8 cellular contexts compared by ENCODE assay signal in the genomic region with DNA sequence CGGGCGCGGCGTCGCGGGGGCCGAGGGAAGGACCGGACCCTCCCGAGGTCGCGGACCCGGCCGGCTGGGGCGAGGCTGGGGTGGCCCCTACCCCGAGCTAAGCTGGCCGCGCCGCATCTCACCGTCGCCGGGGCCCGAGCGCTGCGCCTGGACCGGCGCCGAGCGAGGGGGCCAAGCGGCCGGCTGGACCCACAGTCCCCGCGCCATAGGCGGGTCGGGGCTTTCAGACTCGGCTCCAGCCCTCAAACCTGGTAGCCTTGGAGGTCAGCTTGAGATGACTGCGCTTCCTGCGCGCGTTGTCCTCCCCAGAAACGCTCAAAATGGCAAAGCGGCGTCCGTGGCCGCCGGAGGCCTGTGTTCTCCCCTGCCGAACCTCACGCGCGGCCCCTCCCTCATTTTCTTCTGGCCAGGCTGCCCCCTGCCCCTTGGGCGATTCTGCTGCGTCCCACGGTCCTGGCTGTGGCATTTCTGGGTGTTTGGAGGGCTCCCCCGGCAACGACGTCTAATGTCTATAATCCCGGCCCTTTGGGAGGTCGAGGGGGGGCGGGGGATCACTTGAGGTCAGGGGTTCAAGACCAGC. TPM values are rescaled to one million over a fixed set of nuclear protein-coding genes. Genes with fewer than 3 reads are reported as not detected.
DNase-seq lines count a peak whose midpoint lies in the region; ATAC-seq and TF ChIP-seq lines count a peak whose summit lies in the region.

No MANE protein-coding gene starts in this region.

- peak overlapping the region in 3 of 4 donors; percentile 71 to 79 (median 72) for H3K27ac ChIP-seq in tibial nerve

- intact Hi-C loops in activated T-helper 2 cell treated with anti-CD3 and anti-CD28 coated beads, Interferon-gamma antibody, Interleukin-2, Interleukin-4, amounts not matched to agents 10 μg/mL and 5 μg/mL and 100 μg/mL, durations not matched to agents 14 hours and 24 hours and 36 hours (cut with micrococcal nuclease), result no loop called here
- intact Hi-C loops in head of caudate nucleus (cut with DNase I), result no loop called here

- TF ChIP-seq EP300 in tibial nerve (IDR thresholded peaks at IDR 0.05), result no peak

- no peak for DNase-seq in activated T-helper 2 cell treated with anti-CD3 and anti-CD28 coated beads, Interferon-gamma antibody, Interleukin-2, Interleukin-4, amounts not matched to agents 10 μg/mL and 5 μg/mL and 100 μg/mL, durations not matched to agents 14 hours and 24 hours and 36 hours (ENCODE audit: low spot score)
- DNase-seq in kidney epithelial cell (ENCODE audit: low read depth) (no peak), tibial nerve (ENCODE audit: low spot score in 2 of 2) (no peak), middle frontal gyrus (ENCODE audit: extremely low spot score, low spot score) (no peak), head of caudate nucleus (no peak), ureter (ENCODE audit: low spot score) (no peak)

- 7 to 12% methylated on average over 19 to 47 of the region's 58 CpGs for WGBS in tibial nerve, 2 donors

- H3K4me3 ChIP-seq in kidney epithelial cell (ENCODE audit: low read depth, low read length), result peak overlapping the region; percentile 68
- H3K4me3 ChIP-seq in tibial nerve, result peak overlapping the region; percentile 55 to 65 (median 60)

- H3K27me3 Mint-ChIP-seq in activated T-helper 2 cell treated with anti-CD3 and anti-CD28 coated beads, Interferon-gamma antibody, Interleukin-2, Interleukin-4, amounts not matched to agents 10 μg/mL and 5 μg/mL and 100 μg/mL, durations not matched to agents 14 hours and 24 hours and 36 hours (ENCODE audit: low read depth), result peaks cover 4% of the 10 kb centered on the region

- no peaks in the 10 kb centered on the region for H3K9me3 Mint-ChIP-seq in activated T-helper 2 cell treated with anti-CD3 and anti-CD28 coated beads, Interferon-gamma antibody, Interleukin-2, Interleukin-4, amounts not matched to agents 10 μg/mL and 5 μg/mL and 100 μg/mL, durations not matched to agents 14 hours and 24 hours and 36 hours

- no peak for TF ChIP-seq CTCF in kidney epithelial cell (IDR thresholded peaks at IDR 0.05; ENCODE audit: insufficient read depth, low read length, poor library complexity, severe bottlenecking)
- no peak for TF ChIP-seq CTCF in tibial nerve (IDR thresholded peaks at IDR 0.05)

- peaks cover 24% of the 10 kb centered on the region for H3K4me1 Mint-ChIP-seq in activated T-helper 2 cell treated with anti-CD3 and anti-CD28 coated beads, Interferon-gamma antibody, Interleukin-2, Interleukin-4, amounts not matched to agents 10 μg/mL and 5 μg/mL and 100 μg/mL, durations not matched to agents 14 hours and 24 hours and 36 hours (ENCODE audit: low read depth)

- peaks cover 0 to 33% (median 9%) of the 10 kb centered on the region in 4 donors for H3K4me1 ChIP-seq in tibial nerve

- peaks cover 0 to 28% (median 0%) of the 10 kb centered on the region in 4 donors for H3K9me3 ChIP-seq in tibial nerve

- no peak for TF ChIP-seq POLR2A in tibial nerve (IDR thresholded peaks at IDR 0.05)

- H3K27ac Mint-ChIP-seq in activated T-helper 2 cell treated with anti-CD3 and anti-CD28 coated beads, Interferon-gamma antibody, Interleukin-2, Interleukin-4, amounts not matched to agents 10 μg/mL and 5 μg/mL and 100 μg/mL, durations not matched to agents 14 hours and 24 hours and 36 hours, result peak overlapping the region; percentile 71

- H3K27me3 ChIP-seq in kidney epithelial cell (ENCODE audit: control insufficient read depth, insufficient read depth, low read length), result no peaks in the 10 kb centered on the region
- peaks cover 0 to 23% of the 10 kb centered on the region in 2 donors for H3K27me3 ChIP-seq in tibial nerve

- peak; percentile 9 for ATAC-seq in GM18519 (IDR thresholded peaks at IDR 0.05; ENCODE audit: low FRiP score, unreplicated experiment)
- peak; percentile 26 for ATAC-seq in HG03045 (IDR thresholded peaks at IDR 0.05; ENCODE audit: unreplicated experiment)

- H3K36me3 ChIP-seq in kidney epithelial cell (ENCODE audit: control insufficient read depth, insufficient read depth, low read length), result no peaks in the 10 kb centered on the region
- H3K36me3 ChIP-seq in tibial nerve, result no peaks in the 10 kb centered on the region

- H3K4me3 Mint-ChIP-seq in activated T-helper 2 cell treated with anti-CD3 and anti-CD28 coated beads, Interferon-gamma antibody, Interleukin-2, Interleukin-4, amounts not matched to agents 10 μg/mL and 5 μg/mL and 100 μg/mL, durations not matched to agents 14 hours and 24 hours and 36 hours (ENCODE audit: low read depth), result peak overlapping the region; percentile 85

- peaks cover 3% of the 10 kb centered on the region for H3K36me3 Mint-ChIP-seq in activated T-helper 2 cell treated with anti-CD3 and anti-CD28 coated beads, Interferon-gamma antibody, Interleukin-2, Interleukin-4, amounts not matched to agents 10 μg/mL and 5 μg/mL and 100 μg/mL, durations not matched to agents 14 hours and 24 hours and 36 hours (ENCODE audit: low read depth)

RNA-seq across cellular contexts. Expression of a gene that starts 8.7 kb away (rescaled TPM):
- 0.07 TPM in 1 of 2 replicates, not detected in the other for total RNA-seq in activated T-helper 2 cell treated with anti-CD3 and anti-CD28 coated beads, Interferon-gamma antibody, Interleukin-2, Interleukin-4, amounts not matched to agents 10 μg/mL and 5 μg/mL and 100 μg/mL, durations not matched to agents 14 hours and 24 hours and 36 hours
- total RNA-seq in kidney epithelial cell, result 0.04 TPM in 1 of 2 replicates, not detected in the other
- under 1 TPM in 1 of 4 donors, not detected in 3; 0.21 TPM for total RNA-seq in tibial nerve
- total RNA-seq in ureter, result 0.21 TPM

RNA-seq across cellular contexts. Expression of a gene that starts 15.7 kb away (rescaled TPM):
- 318 and 321 TPM in 2 replicates for total RNA-seq in activated T-helper 2 cell treated with anti-CD3 and anti-CD28 coated beads, Interferon-gamma antibody, Interleukin-2, Interleukin-4, amounts not matched to agents 10 μg/mL and 5 μg/mL and 100 μg/mL, durations not matched to agents 14 hours and 24 hours and 36 hours
- 116 and 137 TPM in 2 replicates for total RNA-seq in kidney epithelial cell
- total RNA-seq in tibial nerve, result 100 to 1,000 TPM in 3 of 4 donors, 10 to 100 TPM in 1; 74.7 to 272 (median 145) TPM
- total RNA-seq in ureter, result 157 TPM

RNA-seq across cellular contexts. Expression of a gene that starts 39.6 kb away (rescaled TPM):
- total RNA-seq in activated T-helper 2 cell treated with anti-CD3 and anti-CD28 coated beads, Interferon-gamma antibody, Interleukin-2, Interleukin-4, amounts not matched to agents 10 μg/mL and 5 μg/mL and 100 μg/mL, durations not matched to agents 14 hours and 24 hours and 36 hours, result 0.21 and 0.34 TPM in 2 replicates
- total RNA-seq in kidney epithelial cell (not detected in 2 replicates), tibial nerve (not detected), ureter (not detected)

RNA-seq across cellular contexts. Expression of a gene that starts 41.6 kb away (rescaled TPM):
- total RNA-seq in activated T-helper 2 cell treated with anti-CD3 and anti-CD28 coated beads, Interferon-gamma antibody, Interleukin-2, Interleukin-4, amounts not matched to agents 10 μg/mL and 5 μg/mL and 100 μg/mL, durations not matched to agents 14 hours and 24 hours and 36 hours, result not detected in 2 replicates
- not detected in 2 replicates for total RNA-seq in kidney epithelial cell
- total RNA-seq in tibial nerve, result not detected
- total RNA-seq in ureter, result not detected

RNA-seq across cellular contexts. Expression of a gene that starts 43.5 kb away (rescaled TPM):
- 47.5 and 52.2 TPM in 2 replicates for total RNA-seq in activated T-helper 2 cell treated with anti-CD3 and anti-CD28 coated beads, Interferon-gamma antibody, Interleukin-2, Interleukin-4, amounts not matched to agents 10 μg/mL and 5 μg/mL and 100 μg/mL, durations not matched to agents 14 hours and 24 hours and 36 hours
- total RNA-seq in kidney epithelial cell (76.8 and 80.3 TPM in 2 replicates), tibial nerve (10 to 100 TPM; 47.3 to 58.1 (median 52.1) TPM), ureter (57.8 TPM)
